9 cellular contexts compared by ENCODE assay signal in genomic region chr5:146662229-146662628, GRCh38.
DNase-seq lines count a peak whose midpoint lies in the region; ATAC-seq and TF ChIP-seq lines count a peak whose summit lies in the region.
"Had no signal": no experiment of that assay in that cellular context is flagged by ENCODE, and none has a peak within 500 bp of the region (broad histone marks: within the 10 kb centered on the region; RNA-seq: fewer than 3 reads in every experiment).

No MANE protein-coding gene starts in this region.

- H3K36me3 ChIP-seq in lung (ENCODE audit: control insufficient read depth in 2 of 2, insufficient read depth in 2 of 2, low read length in 2 of 2): no peaks in the 10 kb centered on the region

- peak; percentile 50 for TF ChIP-seq CTCF in Calu3 (IDR thresholded peaks at IDR 0.05; ENCODE audit: unreplicated experiment)
- TF ChIP-seq CTCF in lung (IDR thresholded peaks at IDR 0.05; ENCODE audit: control extremely low read depth, extremely low read depth): peak; percentile 35

- H3K4me3 Mint-ChIP-seq in Calu3 (ENCODE audit: low read depth, unreplicated experiment): no peak overlapping the region

- no peaks in the 10 kb centered on the region for H3K9me3 Mint-ChIP-seq in Calu3 (ENCODE audit: low read depth, unreplicated experiment)

- ATAC-seq in HG03175 (IDR thresholded peaks at IDR 0.05; ENCODE audit: unreplicated experiment) (peak; percentile 43), lung (ENCODE audit: insufficient read depth, low FRiP score) (no peak), GM18520 (IDR thresholded peaks at IDR 0.05; ENCODE audit: unreplicated experiment) (no peak), HG03457 (IDR thresholded peaks at IDR 0.05; ENCODE audit: unreplicated experiment) (no peak)

- H3K36me3 Mint-ChIP-seq in Calu3 (ENCODE audit: insufficient read depth, unreplicated experiment): no peaks in the 10 kb centered on the region

- no peak overlapping the region for H3K27ac ChIP-seq in lung (ENCODE audit: low read depth in 1 of 2, low read length in 1 of 2)

- intact Hi-C loops in Calu3 (cut with micrococcal nuclease; ENCODE audit: unreplicated experiment): loop anchor here (1.0 to 5.0 kb wide), 3 partner anchors 120 to 304 kb away; no protein-coding TSS in a partner anchor

- H3K4me1 Mint-ChIP-seq in Calu3 (ENCODE audit: low read depth, unreplicated experiment): no peaks in the 10 kb centered on the region

- CTCF ChIA-PET in Calu3 (lab: Charles Lee): no interaction called here

- no peak overlapping the region for H3K4me3 ChIP-seq in lung

- H3K4me1 ChIP-seq in lung (ENCODE audit: control insufficient read depth in 2 of 2, insufficient read depth in 2 of 2, low read length in 2 of 2): no peaks in the 10 kb centered on the region

- no peak overlapping the region for H3K27ac Mint-ChIP-seq in Calu3 (ENCODE audit: unreplicated experiment)

- no peaks in the 10 kb centered on the region for H3K9me3 ChIP-seq in lung (ENCODE audit: control insufficient read depth in 2 of 2, insufficient read depth in 1 of 2, low read length in 1 of 2)

- WGBS in lung, 2 donors: 80 to 84% methylated on average over 1 of the region's 1 CpG

- no peaks in the 10 kb centered on the region for H3K27me3 ChIP-seq in lung (ENCODE audit: control insufficient read depth, insufficient read depth)

- DNase-seq in Calu3 (peak; percentile 28), amniotic epithelial cell (ENCODE audit: low read depth) (peak; percentile 38), lung (ENCODE audit: low spot score) (no peak), KG1 (lab: John Stamatoyannopoulos, UW) (no peak)
- no peak for DNase-seq in stimulated activated CD4-positive, alpha-beta T cell treated with anti-CD3 and anti-CD28 coated beads, Interleukin-4, amount 100 ng/mL, for 4 hours
- DNase-seq: stimulated activated CD4-positive, alpha-beta T cell treated with anti-CD3 and anti-CD28 coated beads, Interleukin-2, amount 100 ng/mL, for 24 hours had no signal

- no TSS peak for BruUV-seq in Calu3 (replicated peaks; lab: Mats Ljungman, UMichigan)

- peaks cover 16% of the 10 kb centered on the region for H3K27me3 Mint-ChIP-seq in Calu3 (ENCODE audit: unreplicated experiment)

Comparison
In these comparisons a context has a peak if more than half of its experiments do, and no peak if none do; other contexts are left out.
1. DNase-seq: peak in Calu3 (single experiment) and amniotic epithelial cell (single experiment); none in lung (single experiment), stimulated activated CD4-positive, alpha-beta T cell treated with anti-CD3 and anti-CD28 coated beads, Interleukin-4, amount 100 ng/mL, for 4 hours (0 of 2) and KG1 (single experiment).